In genomic region chr6:125251516-125252229, GRCh38 we compare ENCODE assay signal across 19 cellular contexts. TPM values are rescaled to one million over a fixed set of nuclear protein-coding genes. Genes with fewer than 3 reads are reported as not detected.
DNase-seq lines count a peak whose midpoint lies in the region; ATAC-seq and TF ChIP-seq lines count a peak whose summit lies in the region.
"Had no signal": no experiment of that assay in that cellular context is flagged by ENCODE, and none has a peak within 500 bp of the region (broad histone marks: within the 10 kb centered on the region; RNA-seq: fewer than 3 reads in every experiment).

No MANE protein-coding gene starts in this region.

- no peaks in the 10 kb centered on the region for H3K27me3 Mint-ChIP-seq in chondrocyte (ENCODE audit: low read depth)
- no peaks in the 10 kb centered on the region for H3K27me3 Mint-ChIP-seq in neural crest cell (ENCODE audit: low read depth)

- H3K36me3 Mint-ChIP-seq in chondrocyte (ENCODE audit: low read depth) (no peaks in the 10 kb centered on the region), neural crest cell (ENCODE audit: low read depth) (no peaks in the 10 kb centered on the region)
- H3K36me3 Mint-ChIP-seq: activated naive CD4-positive, alpha-beta T cell treated with anti-CD3 and anti-CD28 coated beads, Interleukin-2, amount 50 U/mL, for 72 hours; memory B cell; stimulated activated effector memory CD8-positive, alpha-beta T cell treated with anti-CD3 and anti-CD28 coated beads, Interleukin-12 subunit alpha, Interleukin-12 subunit beta, amount 100 ng/mL, for 72 hours had no signal

- H3K9me3 Mint-ChIP-seq in chondrocyte (ENCODE audit: low read depth) (no peaks in the 10 kb centered on the region), neural crest cell (no peaks in the 10 kb centered on the region)
- H3K9me3 Mint-ChIP-seq: activated naive CD4-positive, alpha-beta T cell treated with anti-CD3 and anti-CD28 coated beads, Interleukin-2, amount 50 U/mL, for 72 hours; memory B cell; stimulated activated effector memory CD8-positive, alpha-beta T cell treated with anti-CD3 and anti-CD28 coated beads, Interleukin-12 subunit alpha, Interleukin-12 subunit beta, amount 100 ng/mL, for 72 hours had no signal

- peak; percentile 41 for ATAC-seq in HG03575 (IDR thresholded peaks at IDR 0.05; ENCODE audit: extremely low read depth, insufficient number of reproducible peaks, low FRiP score, unreplicated experiment)
- ATAC-seq in GM18519 (IDR thresholded peaks at IDR 0.05; ENCODE audit: low FRiP score, unreplicated experiment), result no peak
- ATAC-seq: activated naive CD4-positive, alpha-beta T cell treated with anti-CD3 and anti-CD28 coated beads, Interleukin-2, amount 50 U/mL, for 72 hours; stimulated activated effector memory CD8-positive, alpha-beta T cell treated with anti-CD3 and anti-CD28 coated beads, Interleukin-12 subunit alpha, Interleukin-12 subunit beta, amount 100 ng/mL, for 72 hours had no signal

- peaks cover 67% of the 10 kb centered on the region for H3K4me1 Mint-ChIP-seq in chondrocyte (ENCODE audit: low read depth)
- peaks cover 12% of the 10 kb centered on the region for H3K4me1 Mint-ChIP-seq in neural crest cell
- H3K4me1 Mint-ChIP-seq: B cell; memory B cell; stimulated activated effector memory CD8-positive, alpha-beta T cell treated with anti-CD3 and anti-CD28 coated beads, Interleukin-12 subunit alpha, Interleukin-12 subunit beta, amount 100 ng/mL, for 72 hours had no signal

- DNase-seq in EH (ENCODE audit: low read depth) (peak; percentile 78), chondrocyte (ENCODE audit: low spot score) (no peak), neural crest cell (ENCODE audit: low read depth, low spot score) (no peak), NCI-H1417 (lab: John Stamatoyannopoulos, UW) (no peak), DMS153 (lab: John Stamatoyannopoulos, UW) (no peak), foreskin fibroblast (no peak)
- DNase-seq: DND-41; NCI-H1105; NCI-H446 treated with DMSO at 0.1 percent for 48 hours; Peyer's patch; stimulated activated CD4-positive, alpha-beta T cell treated with anti-CD3 and anti-CD28 coated beads, Interleukin-4, amount 100 ng/mL, for 1 hour had no signal

- no peak overlapping the region for H3K4me3 ChIP-seq in foreskin fibroblast (ENCODE audit: low read depth in 1 of 2, low read length in 2 of 2)
- H3K4me3 ChIP-seq: esophagus muscularis mucosa, HAP-1, Peyer's patch had no signal

- peak overlapping the region; percentile 94 for H3K27ac Mint-ChIP-seq in chondrocyte (ENCODE audit: unreplicated experiment)
- H3K27ac Mint-ChIP-seq in neural crest cell (ENCODE audit: unreplicated experiment), result peak overlapping the region; percentile 82
- H3K27ac Mint-ChIP-seq: activated naive CD4-positive, alpha-beta T cell treated with anti-CD3 and anti-CD28 coated beads, Interleukin-2, amount 50 U/mL, for 72 hours; B cell; memory B cell; stimulated activated effector memory CD8-positive, alpha-beta T cell treated with anti-CD3 and anti-CD28 coated beads, Interleukin-12 subunit alpha, Interleukin-12 subunit beta, amount 100 ng/mL, for 72 hours had no signal

- H3K4me3 Mint-ChIP-seq in chondrocyte (ENCODE audit: unreplicated experiment) (peak overlapping the region; percentile 63), neural crest cell (no peak overlapping the region)
- H3K4me3 Mint-ChIP-seq: B cell; memory B cell; stimulated activated effector memory CD8-positive, alpha-beta T cell treated with anti-CD3 and anti-CD28 coated beads, Interleukin-12 subunit alpha, Interleukin-12 subunit beta, amount 100 ng/mL, for 72 hours had no signal

- TF ChIP-seq CTCF in chondrocyte (IDR thresholded peaks at IDR 0.05) (no peak), neural crest cell (conservative IDR thresholded peaks at IDR 0.05) (no peak), foreskin fibroblast (IDR thresholded peaks at IDR 0.05; ENCODE audit: low read depth, low read length) (no peak)

RNA-seq across cellular contexts. Expression of gene HDDC2, which starts 50.1 kb away (rescaled TPM):
- total RNA-seq in chondrocyte (46.4 to 62.4 TPM (median 49.4 TPM) in 3 replicates), neural crest cell (103 and 104 TPM in 2 replicates)
